8 cellular contexts compared by ENCODE assay signal in the genomic region with DNA sequence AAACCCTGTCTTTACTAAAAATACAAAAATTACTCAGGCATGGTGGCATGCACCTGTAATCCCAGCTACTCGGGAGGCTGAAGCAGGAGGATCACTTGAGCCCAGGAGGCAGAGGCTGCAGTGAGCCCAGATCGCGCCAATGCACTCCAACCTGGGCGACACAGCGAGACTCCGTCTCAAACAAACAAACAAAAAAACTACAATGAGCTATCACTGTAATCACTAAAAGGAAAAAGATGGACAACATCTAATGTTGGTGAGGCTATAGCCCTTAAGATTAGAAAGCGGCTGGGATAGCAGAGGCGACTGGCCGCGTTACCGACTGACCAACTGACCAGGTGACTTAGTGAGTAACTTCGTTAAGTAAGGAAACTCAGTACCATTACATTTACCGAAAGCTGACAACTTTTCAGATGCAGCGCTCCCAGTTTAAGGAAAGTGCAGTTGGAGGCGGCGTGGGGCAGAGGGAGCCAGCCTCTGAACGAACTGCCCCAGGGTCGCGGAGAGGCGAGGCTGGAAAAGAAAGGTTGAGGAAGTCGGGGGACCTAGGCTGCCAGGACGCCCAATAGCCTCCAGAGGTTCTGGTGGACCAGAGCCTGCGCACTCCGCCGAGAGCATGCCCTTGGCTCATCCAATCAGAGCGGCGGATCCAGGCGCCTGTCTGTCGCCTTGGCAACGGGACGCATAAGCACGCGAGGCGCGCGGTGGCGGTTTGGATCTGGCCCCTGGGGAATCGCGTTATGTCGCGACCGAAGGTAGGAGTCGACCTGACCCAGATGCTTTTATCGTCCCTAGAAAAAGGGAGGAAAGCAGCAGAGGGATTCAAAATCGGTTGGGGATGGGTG. TPM values are rescaled to one million over a fixed set of nuclear protein-coding genes. Genes with fewer than 3 reads are reported as not detected.
DNase-seq lines count a peak whose midpoint lies in the region; ATAC-seq and TF ChIP-seq lines count a peak whose summit lies in the region.

No MANE protein-coding gene starts in this region.

- H3K9me3 ChIP-seq in right atrium auricular region (peaks cover 0 to 4% of the 10 kb centered on the region in 2 donors), upper lobe of right lung (no peaks in the 10 kb centered on the region)

- H3K27ac ChIP-seq in right atrium auricular region (peak overlapping the region; percentile 75 to 77), upper lobe of right lung (peak overlapping the region; percentile 70)

- no peaks in the 10 kb centered on the region for H3K36me3 ChIP-seq in right atrium auricular region
- no peaks in the 10 kb centered on the region for H3K36me3 ChIP-seq in upper lobe of right lung

- DNase-seq in NCI-H1436 treated with DMSO at 0.1 percent for 48 hours (lab: John Stamatoyannopoulos, UW) (peak; percentile 63), T-helper 1 cell (peak; percentile 46 to 86 (median 71)), amygdala (lab: John Stamatoyannopoulos, UW) (peak; percentile 76 to 95 (median 88)), right atrium auricular region (ENCODE audit: low spot score) (peak; percentile 98), progenitor cell of endocrine pancreas (ENCODE audit: low spot score, unreplicated experiment) (peak; percentile 96), upper lobe of right lung (peak; percentile 97)

- H3K4me1 ChIP-seq in right atrium auricular region (peaks cover 0 to 4% of the 10 kb centered on the region in 2 donors), upper lobe of right lung (no peaks in the 10 kb centered on the region)

- H3K9me3 Mint-ChIP-seq in progenitor cell of endocrine pancreas (ENCODE audit: low read depth) = no peaks in the 10 kb centered on the region

- H3K27me3 ChIP-seq in right atrium auricular region = no peaks in the 10 kb centered on the region
- H3K27me3 ChIP-seq in upper lobe of right lung = no peaks in the 10 kb centered on the region

- H3K36me3 Mint-ChIP-seq in progenitor cell of endocrine pancreas (ENCODE audit: insufficient read depth) = peaks cover 2% of the 10 kb centered on the region

- peak; percentile 93 for ATAC-seq in HG02798 (IDR thresholded peaks at IDR 0.05; ENCODE audit: poor library complexity, unreplicated experiment)
- peak; percentile 99 for ATAC-seq in upper lobe of right lung

- intact Hi-C loops in upper lobe of right lung (cut with DNase I) = no loop called here

- H3K4me1 Mint-ChIP-seq in progenitor cell of endocrine pancreas (ENCODE audit: low read depth) = peaks cover 7% of the 10 kb centered on the region

- H3K27me3 Mint-ChIP-seq in progenitor cell of endocrine pancreas = no peaks in the 10 kb centered on the region

- H3K4me3 ChIP-seq in GM12875 (ENCODE audit: low read depth, low read length) = peak overlapping the region; percentile 47
- H3K4me3 ChIP-seq in right atrium auricular region = peak overlapping the region; percentile 44 to 57
- H3K4me3 ChIP-seq in upper lobe of right lung = peak overlapping the region; percentile 62

- peak overlapping the region; percentile 97 for H3K27ac Mint-ChIP-seq in progenitor cell of endocrine pancreas

- peak overlapping the region; percentile 87 for H3K4me3 Mint-ChIP-seq in progenitor cell of endocrine pancreas (ENCODE audit: low read depth)

- TF ChIP-seq CTCF in GM12875 (IDR thresholded peaks at IDR 0.05; ENCODE audit: borderline replicate concordance, insufficient read depth, low read depth, low read length) (no peak), right atrium auricular region (IDR thresholded peaks at IDR 0.05) (no peak), progenitor cell of endocrine pancreas (IDR thresholded peaks at IDR 0.05; ENCODE audit: unreplicated experiment) (no peak), upper lobe of right lung (IDR thresholded peaks at IDR 0.05) (peak; percentile 16)

RNA-seq across cellular contexts. Expression of gene TTLL9, which starts 8.9 kb away (rescaled TPM):
- not detected for total RNA-seq in right atrium auricular region
- total RNA-seq in progenitor cell of endocrine pancreas = 2.4 TPM in 2 replicates
- total RNA-seq in upper lobe of right lung = 0.49 TPM

RNA-seq across cellular contexts. Expression of gene DUSP15, which starts 9.0 kb away (rescaled TPM):
- 10 to 100 TPM in 1 of 2 donors, 1 to 10 TPM in 1; 8.8 to 11.6 TPM for total RNA-seq in right atrium auricular region
- total RNA-seq in progenitor cell of endocrine pancreas = 13.2 and 14.9 TPM in 2 replicates
- 2.4 TPM for total RNA-seq in upper lobe of right lung

RNA-seq across cellular contexts. Expression of gene FOXS1, which starts 34.0 kb away (rescaled TPM):
- 1 to 10 TPM; 1.9 to 4.2 TPM for total RNA-seq in right atrium auricular region
- total RNA-seq in progenitor cell of endocrine pancreas = not detected in 2 replicates
- total RNA-seq in upper lobe of right lung = 3.3 TPM

Comparison
In these comparisons a context has a peak if more than half of its experiments do, and no peak if none do; other contexts are left out.
1. Peak in every context shown above with its lines: DNase-seq, ATAC-seq, H3K4me3 ChIP-seq and H3K27ac ChIP-seq.